9 cellular contexts compared by ENCODE assay signal in genomic region chr7:131307627-131308026, GRCh38.
"Had no signal": no experiment of that assay in that cellular context is flagged by ENCODE, and none has a peak within 500 bp of the region (broad histone marks: within the 10 kb centered on the region; RNA-seq: fewer than 3 reads in every experiment).

No MANE protein-coding gene starts in this region.

- H3K27ac ChIP-seq: GM23248, HL-60 had no signal

- ATAC-seq: HCT116, K562 had no signal

- DNase-seq: GM23248, GOT3, H7, HFFc6, IMR-90 had no signal

- H3K36me3 ChIP-seq: HAP-1 had no signal

- H3K4me3 ChIP-seq: GM23248, HAP-1, K562 had no signal

- FAIRE-seq: K562 had no signal

- H3K4me1 ChIP-seq: HAP-1 had no signal

- H3K9ac ChIP-seq: GM23248 had no signal

- H2AFZ ChIP-seq: GM23248 had no signal
